ENCODE assay signal across 10 cellular contexts in genomic region chr19:35704218-35704617, GRCh38. TPM values are rescaled to one million over a fixed set of nuclear protein-coding genes. Genes with fewer than 3 reads are reported as not detected.
A peak's percentile ranks its signal among the peaks of the same experiment; 100 is the strongest.
DNase-seq lines count a peak whose midpoint lies in the region; ATAC-seq and TF ChIP-seq lines count a peak whose summit lies in the region.
"Had no signal": no experiment of that assay in that cellular context is flagged by ENCODE, and none has a peak within 500 bp of the region (broad histone marks: within the 10 kb centered on the region; RNA-seq: fewer than 3 reads in every experiment).

A gene with protein sequence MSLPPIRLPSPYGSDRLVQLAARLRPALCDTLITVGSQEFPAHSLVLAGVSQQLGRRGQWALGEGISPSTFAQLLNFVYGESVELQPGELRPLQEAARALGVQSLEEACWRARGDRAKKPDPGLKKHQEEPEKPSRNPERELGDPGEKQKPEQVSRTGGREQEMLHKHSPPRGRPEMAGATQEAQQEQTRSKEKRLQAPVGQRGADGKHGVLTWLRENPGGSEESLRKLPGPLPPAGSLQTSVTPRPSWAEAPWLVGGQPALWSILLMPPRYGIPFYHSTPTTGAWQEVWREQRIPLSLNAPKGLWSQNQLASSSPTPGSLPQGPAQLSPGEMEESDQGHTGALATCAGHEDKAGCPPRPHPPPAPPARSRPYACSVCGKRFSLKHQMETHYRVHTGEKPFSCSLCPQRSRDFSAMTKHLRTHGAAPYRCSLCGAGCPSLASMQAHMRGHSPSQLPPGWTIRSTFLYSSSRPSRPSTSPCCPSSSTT (plus strand): TSS chr19:35704558. CDS start chr19:35714627, 10,069 bp downstream.

- H3K9me3 Mint-ChIP-seq in activated naive CD4-positive, alpha-beta T cell treated with anti-CD3 and anti-CD28 coated beads for 36 hours = no peaks in the 10 kb centered on the region
- H3K9me3 Mint-ChIP-seq in progenitor cell of endocrine pancreas (ENCODE audit: low read depth) = no peaks in the 10 kb centered on the region
- H3K9me3 Mint-ChIP-seq: CD4-positive, CD25-positive, alpha-beta regulatory T cell had no signal

- intact Hi-C loops in activated naive CD4-positive, alpha-beta T cell treated with anti-CD3 and anti-CD28 coated beads for 36 hours (cut with micrococcal nuclease) = no loop called here

- peaks cover 2% of the 10 kb centered on the region for H3K36me3 Mint-ChIP-seq in activated naive CD4-positive, alpha-beta T cell treated with anti-CD3 and anti-CD28 coated beads for 36 hours (ENCODE audit: low read depth)
- H3K36me3 Mint-ChIP-seq in progenitor cell of endocrine pancreas (ENCODE audit: insufficient read depth) = no peaks in the 10 kb centered on the region
- H3K36me3 Mint-ChIP-seq: CD4-positive, CD25-positive, alpha-beta regulatory T cell had no signal

- in situ Hi-C loops in ACHN (cut with HindIII; ENCODE audit: low pct_ligation_motif_present, low pct_unique_long_range_greater_than_20kb, low sequenced_read_pairs) = no loop called here

- no peak within 1 kb of the TSS for H3K4me3 Mint-ChIP-seq in activated naive CD4-positive, alpha-beta T cell treated with anti-CD3 and anti-CD28 coated beads for 36 hours
- H3K4me3 Mint-ChIP-seq in progenitor cell of endocrine pancreas (ENCODE audit: low read depth) = no peak within 1 kb of the TSS

- no peak for TF ChIP-seq CTCF in progenitor cell of endocrine pancreas (IDR thresholded peaks at IDR 0.05; ENCODE audit: unreplicated experiment)

- H3K27ac Mint-ChIP-seq in activated naive CD4-positive, alpha-beta T cell treated with anti-CD3 and anti-CD28 coated beads for 36 hours = no peak within 1 kb of the TSS
- H3K27ac Mint-ChIP-seq in progenitor cell of endocrine pancreas = no peak within 1 kb of the TSS

- H3K27me3 Mint-ChIP-seq in activated naive CD4-positive, alpha-beta T cell treated with anti-CD3 and anti-CD28 coated beads for 36 hours (ENCODE audit: low read depth) = no peaks in the 10 kb centered on the region
- H3K27me3 Mint-ChIP-seq in progenitor cell of endocrine pancreas = peaks cover 14% of the 10 kb centered on the region

- CTCF ChIA-PET in activated naive CD4-positive, alpha-beta T cell treated with anti-CD3 and anti-CD28 coated beads for 36 hours (lab: Charles Lee) = no interaction called here

- no peak for ATAC-seq in HG03039 (IDR thresholded peaks at IDR 0.05; ENCODE audit: unreplicated experiment)

- H3K4me1 Mint-ChIP-seq in activated naive CD4-positive, alpha-beta T cell treated with anti-CD3 and anti-CD28 coated beads for 36 hours (ENCODE audit: low read depth) = peaks cover 9% of the 10 kb centered on the region
- peaks cover 2% of the 10 kb centered on the region for H3K4me1 Mint-ChIP-seq in progenitor cell of endocrine pancreas (ENCODE audit: low read depth)

- DNase-seq in activated naive CD4-positive, alpha-beta T cell treated with anti-CD3 and anti-CD28 coated beads for 36 hours = no peak
- DNase-seq in activated naive CD4-positive, alpha-beta T cell treated with anti-CD3 and anti-CD28 coated beads, Interleukin-2, amount 50 U/mL, for 16 hours = no peak
- DNase-seq in OCI-M1 (lab: John Stamatoyannopoulos, UW) (peak; percentile 87), dermis blood vessel endothelial cell (peak; percentile 80), progenitor cell of endocrine pancreas (ENCODE audit: low spot score, unreplicated experiment) (peak; percentile 41), ACHN (no peak), NCI-H748 (lab: John Stamatoyannopoulos, UW; ENCODE audit: unreplicated experiment) (no peak)
- DNase-seq: NCI-H226 had no signal

RNA-seq across cellular contexts. Expression of the gene that starts here (rescaled TPM):
- 100 to 1,000 TPM; 174 to 181 TPM for total RNA-seq in activated naive CD4-positive, alpha-beta T cell treated with anti-CD3 and anti-CD28 coated beads for 36 hours
- total RNA-seq in dermis blood vessel endothelial cell = not detected in 2 replicates
- not detected in 2 replicates for total RNA-seq in progenitor cell of endocrine pancreas

Comparison
In these comparisons a context has a peak if more than half of its experiments do, and no peak if none do; other contexts are left out.
1. RNA of the gene that starts here (total RNA-seq): 174 to 181 TPM in activated naive CD4-positive, alpha-beta T cell treated with anti-CD3 and anti-CD28 coated beads for 36 hours; not detected in progenitor cell of endocrine pancreas and not detected in dermis blood vessel endothelial cell; every median in the first group is over 100 times any median in the second.
2. Peak in DNase-seq in dermis blood vessel endothelial cell; RNA of the gene not detected or under 1 TPM.
3. Peak in DNase-seq in progenitor cell of endocrine pancreas; RNA of the gene not detected or under 1 TPM.